Comparison of ENCODE assay signal across 8 cellular contexts in genomic region chr17:61583242-61583641, GRCh38. TPM values are rescaled to one million over a fixed set of nuclear protein-coding genes. Genes with fewer than 3 reads are reported as not detected.
DNase-seq lines count a peak whose midpoint lies in the region; ATAC-seq and TF ChIP-seq lines count a peak whose summit lies in the region.

No MANE protein-coding gene starts in this region.

- ATAC-seq in activated CD8-positive, alpha-beta T cell treated with anti-CD3 and anti-CD28 coated beads for 36 hours: peak; percentile 45
- no peak for ATAC-seq in activated CD8-positive, alpha-beta T cell treated with anti-CD3 and anti-CD28 coated beads, Interleukin-2, amount 10 ng/mL, durations not matched to agents 7 days and 5 days
- peak; percentile 45 to 52 for ATAC-seq in stimulated activated naive B cell treated with anti-CD40 and anti-IgM and Interleukin-4, amounts not matched to agents 10 μg/mL and 1 μg/mL and 100 μg/mL, for 72 hours (replicated peaks)
- no peak for ATAC-seq in omental fat pad (ENCODE audit: low FRiP score)
- no peak for ATAC-seq in gastroesophageal sphincter

- intact Hi-C loops in activated CD8-positive, alpha-beta T cell treated with anti-CD3 and anti-CD28 coated beads for 36 hours (cut with micrococcal nuclease): no loop called here

- POLR2A ChIA-PET in activated CD8-positive, alpha-beta T cell treated with anti-CD3 and anti-CD28 coated beads for 36 hours (lab: Charles Lee): no interaction called here
- POLR2A ChIA-PET in activated CD8-positive, alpha-beta T cell treated with anti-CD3 and anti-CD28 coated beads, Interleukin-2, amount 10 ng/mL, durations not matched to agents 7 days and 5 days (lab: Charles Lee): no interaction called here

- no peak for TF ChIP-seq EP300 in gastroesophageal sphincter (IDR thresholded peaks at IDR 0.05)

- H3K4me1 Mint-ChIP-seq in activated CD8-positive, alpha-beta T cell treated with anti-CD3 and anti-CD28 coated beads for 36 hours (ENCODE audit: low read depth): no peaks in the 10 kb centered on the region
- no peaks in the 10 kb centered on the region for H3K4me1 Mint-ChIP-seq in activated CD8-positive, alpha-beta T cell treated with anti-CD3 and anti-CD28 coated beads, Interleukin-2, amount 10 ng/mL, durations not matched to agents 7 days and 5 days (ENCODE audit: low read depth)
- H3K4me1 Mint-ChIP-seq in stimulated activated naive B cell treated with anti-CD40 and anti-IgM and Interleukin-4, amounts not matched to agents 10 μg/mL and 1 μg/mL and 100 μg/mL, for 72 hours: no peaks in the 10 kb centered on the region

- 73 to 75% methylated on average over 3 of the region's 3 CpGs for WGBS in gastroesophageal sphincter (ENCODE audit: low coverage in 1 of 2), 2 donors

- no peak for TF ChIP-seq POLR2A in gastroesophageal sphincter (IDR thresholded peaks at IDR 0.05)

- DNase-seq in activated CD8-positive, alpha-beta T cell treated with anti-CD3 and anti-CD28 coated beads for 36 hours: no peak
- no peak for DNase-seq in activated CD8-positive, alpha-beta T cell treated with anti-CD3 and anti-CD28 coated beads, Interleukin-2, amount 10 ng/mL, durations not matched to agents 7 days and 5 days
- DNase-seq in NCI-H2227 (lab: John Stamatoyannopoulos, UW; ENCODE audit: unreplicated experiment): peak; percentile 55
- DNase-seq in dermis blood vessel endothelial cell: peak; percentile 62
- no peak for DNase-seq in stimulated activated naive B cell treated with anti-CD40 and anti-IgM and Interleukin-4, amounts not matched to agents 10 μg/mL and 1 μg/mL and 100 μg/mL, for 72 hours
- no peak for DNase-seq in omental fat pad (ENCODE audit: low spot score)
- DNase-seq in GF-D8 (lab: John Stamatoyannopoulos, UW): no peak

- H3K36me3 Mint-ChIP-seq in activated CD8-positive, alpha-beta T cell treated with anti-CD3 and anti-CD28 coated beads for 36 hours (ENCODE audit: low read depth): no peaks in the 10 kb centered on the region
- H3K36me3 Mint-ChIP-seq in activated CD8-positive, alpha-beta T cell treated with anti-CD3 and anti-CD28 coated beads, Interleukin-2, amount 10 ng/mL, durations not matched to agents 7 days and 5 days (ENCODE audit: low read depth): no peaks in the 10 kb centered on the region
- no peaks in the 10 kb centered on the region for H3K36me3 Mint-ChIP-seq in stimulated activated naive B cell treated with anti-CD40 and anti-IgM and Interleukin-4, amounts not matched to agents 10 μg/mL and 1 μg/mL and 100 μg/mL, for 72 hours

- no peaks in the 10 kb centered on the region for H3K27me3 ChIP-seq in gastroesophageal sphincter

- H3K27ac Mint-ChIP-seq in activated CD8-positive, alpha-beta T cell treated with anti-CD3 and anti-CD28 coated beads for 36 hours: no peak overlapping the region
- no peak overlapping the region for H3K27ac Mint-ChIP-seq in activated CD8-positive, alpha-beta T cell treated with anti-CD3 and anti-CD28 coated beads, Interleukin-2, amount 10 ng/mL, durations not matched to agents 7 days and 5 days
- H3K27ac Mint-ChIP-seq in stimulated activated naive B cell treated with anti-CD40 and anti-IgM and Interleukin-4, amounts not matched to agents 10 μg/mL and 1 μg/mL and 100 μg/mL, for 72 hours: no peak overlapping the region

- H3K27me3 Mint-ChIP-seq in activated CD8-positive, alpha-beta T cell treated with anti-CD3 and anti-CD28 coated beads for 36 hours: peaks cover 11% of the 10 kb centered on the region
- peaks cover 31% of the 10 kb centered on the region for H3K27me3 Mint-ChIP-seq in activated CD8-positive, alpha-beta T cell treated with anti-CD3 and anti-CD28 coated beads, Interleukin-2, amount 10 ng/mL, durations not matched to agents 7 days and 5 days (ENCODE audit: low read depth)
- H3K27me3 Mint-ChIP-seq in stimulated activated naive B cell treated with anti-CD40 and anti-IgM and Interleukin-4, amounts not matched to agents 10 μg/mL and 1 μg/mL and 100 μg/mL, for 72 hours: peaks cover 12 to 20% of the 10 kb centered on the region in 2 donors

- H3K4me3 ChIP-seq in gastroesophageal sphincter: no peak overlapping the region

- H3K9me3 ChIP-seq in gastroesophageal sphincter: no peaks in the 10 kb centered on the region

- H3K9me3 Mint-ChIP-seq in activated CD8-positive, alpha-beta T cell treated with anti-CD3 and anti-CD28 coated beads for 36 hours: no peaks in the 10 kb centered on the region
- H3K9me3 Mint-ChIP-seq in activated CD8-positive, alpha-beta T cell treated with anti-CD3 and anti-CD28 coated beads, Interleukin-2, amount 10 ng/mL, durations not matched to agents 7 days and 5 days (ENCODE audit: insufficient read depth): no peaks in the 10 kb centered on the region
- no peaks in the 10 kb centered on the region for H3K9me3 Mint-ChIP-seq in stimulated activated naive B cell treated with anti-CD40 and anti-IgM and Interleukin-4, amounts not matched to agents 10 μg/mL and 1 μg/mL and 100 μg/mL, for 72 hours

- H3K36me3 ChIP-seq in gastroesophageal sphincter: no peaks in the 10 kb centered on the region

- no peak overlapping the region for H3K4me3 Mint-ChIP-seq in activated CD8-positive, alpha-beta T cell treated with anti-CD3 and anti-CD28 coated beads for 36 hours
- H3K4me3 Mint-ChIP-seq in activated CD8-positive, alpha-beta T cell treated with anti-CD3 and anti-CD28 coated beads, Interleukin-2, amount 10 ng/mL, durations not matched to agents 7 days and 5 days: no peak overlapping the region
- H3K4me3 Mint-ChIP-seq in stimulated activated naive B cell treated with anti-CD40 and anti-IgM and Interleukin-4, amounts not matched to agents 10 μg/mL and 1 μg/mL and 100 μg/mL, for 72 hours: no peak overlapping the region

- peak; percentile 31 for TF ChIP-seq CTCF in activated CD8-positive, alpha-beta T cell treated with anti-CD3 and anti-CD28 coated beads for 36 hours (IDR thresholded peaks at IDR 0.05)
- TF ChIP-seq CTCF in omental fat pad (IDR thresholded peaks at IDR 0.05): no peak
- TF ChIP-seq CTCF in gastroesophageal sphincter (IDR thresholded peaks at IDR 0.05): no peak

- H3K4me1 ChIP-seq in gastroesophageal sphincter: no peaks in the 10 kb centered on the region

- no peak overlapping the region for H3K27ac ChIP-seq in gastroesophageal sphincter

- CTCF ChIA-PET in activated CD8-positive, alpha-beta T cell treated with anti-CD3 and anti-CD28 coated beads for 36 hours (lab: Charles Lee): interaction anchor here (0.6 to 1.4 kb wide), 5 partner anchors 11 to 271 kb away, joined by 3 read pairs; no protein-coding TSS in a partner anchor
- CTCF ChIA-PET in activated CD8-positive, alpha-beta T cell treated with anti-CD3 and anti-CD28 coated beads, Interleukin-2, amount 10 ng/mL, durations not matched to agents 7 days and 5 days (lab: Charles Lee): interaction anchor here (1.0 to 3.5 kb wide), 2 partner anchors 9 to 170 kb away, joined by 4 to 18 read pairs; no protein-coding TSS in a partner anchor

RNA-seq across cellular contexts. Expression of gene NACA2, which starts 7.8 kb away (rescaled TPM):
- total RNA-seq in activated CD8-positive, alpha-beta T cell treated with anti-CD3 and anti-CD28 coated beads for 36 hours: not detected
- not detected for total RNA-seq in activated CD8-positive, alpha-beta T cell treated with anti-CD3 and anti-CD28 coated beads, Interleukin-2, amount 10 ng/mL, durations not matched to agents 7 days and 5 days
- not detected in 2 replicates for total RNA-seq in dermis blood vessel endothelial cell
- not detected for total RNA-seq in omental fat pad
- not detected for total RNA-seq in gastroesophageal sphincter

Comparison
In these comparisons a context has a peak if more than half of its experiments do, and no peak if none do; other contexts are left out.
1. ATAC-seq: peak in activated CD8-positive, alpha-beta T cell treated with anti-CD3 and anti-CD28 coated beads for 36 hours (single experiment) and stimulated activated naive B cell treated with anti-CD40 and anti-IgM and Interleukin-4, amounts not matched to agents 10 μg/mL and 1 μg/mL and 100 μg/mL, for 72 hours (2 of 2); none in activated CD8-positive, alpha-beta T cell treated with anti-CD3 and anti-CD28 coated beads, Interleukin-2, amount 10 ng/mL, durations not matched to agents 7 days and 5 days (single experiment), omental fat pad (single experiment) and gastroesophageal sphincter (single experiment).
2. DNase-seq: peak in NCI-H2227 (single experiment) and dermis blood vessel endothelial cell (single experiment); none in activated CD8-positive, alpha-beta T cell treated with anti-CD3 and anti-CD28 coated beads for 36 hours (single experiment), activated CD8-positive, alpha-beta T cell treated with anti-CD3 and anti-CD28 coated beads, Interleukin-2, amount 10 ng/mL, durations not matched to agents 7 days and 5 days (single experiment), stimulated activated naive B cell treated with anti-CD40 and anti-IgM and Interleukin-4, amounts not matched to agents 10 μg/mL and 1 μg/mL and 100 μg/mL, for 72 hours (single experiment), omental fat pad (single experiment) and GF-D8 (single experiment).